In the genomic region with DNA sequence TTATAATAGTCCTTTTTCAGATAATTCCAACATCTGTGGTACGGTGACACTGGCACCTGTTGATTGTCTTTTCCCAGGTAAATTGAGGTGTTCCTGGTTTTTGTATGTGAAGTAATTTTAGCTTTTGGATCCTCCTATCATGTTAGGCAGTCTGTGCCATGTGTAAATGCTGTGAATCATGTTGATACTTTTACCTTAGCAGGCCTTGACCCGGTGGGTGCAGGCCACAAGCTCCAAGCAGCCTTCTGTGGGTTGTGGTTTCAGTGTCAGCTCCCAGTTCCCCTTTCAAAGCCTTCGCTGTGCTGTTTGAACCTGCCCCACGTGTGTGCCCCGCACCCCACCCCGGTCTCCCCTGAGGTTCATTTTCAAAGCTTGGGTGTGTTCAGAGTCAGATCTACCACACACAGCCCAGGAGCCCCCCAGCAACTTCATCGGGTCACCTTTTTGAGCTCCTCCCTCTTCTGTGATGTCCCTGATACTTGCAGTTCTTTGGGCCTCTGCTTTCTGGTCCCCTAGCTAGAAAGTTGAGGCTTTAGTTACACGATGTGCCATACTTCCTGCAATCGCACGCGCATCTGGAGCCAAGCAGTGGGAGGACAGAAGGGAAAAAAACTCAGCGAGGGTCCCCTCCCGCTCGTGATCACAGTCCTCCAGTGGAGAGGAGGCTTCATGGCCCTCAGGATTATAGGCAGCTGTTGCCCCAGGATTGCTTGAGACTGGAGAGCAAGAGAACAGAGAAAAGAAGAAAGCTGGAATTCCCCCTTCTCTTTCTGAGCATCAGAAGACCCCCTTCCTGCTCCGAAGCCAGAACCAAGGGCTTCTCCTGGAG, we compare ENCODE assay signal across 9 cellular contexts. TPM values are rescaled to one million over a fixed set of nuclear protein-coding genes. Genes with fewer than 3 reads are reported as not detected.
A peak's percentile ranks its signal among the peaks of the same experiment; 100 is the strongest.
DNase-seq lines count a peak whose midpoint lies in the region; ATAC-seq, FAIRE-seq and TF ChIP-seq lines count a peak whose summit lies in the region.
"Had no signal": no experiment of that assay in that cellular context is flagged by ENCODE, and none has a peak within 500 bp of the region (broad histone marks: within the 10 kb centered on the region; RNA-seq: fewer than 3 reads in every experiment).

No MANE protein-coding gene starts in this region.

- peak; percentile 93 for ATAC-seq in HG02588 (IDR thresholded peaks at IDR 0.05; ENCODE audit: unreplicated experiment)

- FAIRE-seq in GM12892 (lab: Jason Lieb, UNC): peak; percentile 99
- FAIRE-seq: endothelial cell of umbilical vein had no signal

- DNase-seq in GM12892 (ENCODE audit: insufficient read length): peak; percentile 81
- peak; percentile 94 for DNase-seq in NOMO-1 treated with dmso at 0.1 percent for 144 hours (lab: John Stamatoyannopoulos, UW; ENCODE audit: unreplicated experiment)
- DNase-seq in activated T-helper 1 cell treated with Interleukin-2 at 50 U/mL for 16 hours (ENCODE audit: low read depth): peak; percentile 17
- DNase-seq in stimulated activated CD4-positive, alpha-beta T cell treated with anti-CD3 and anti-CD28 coated beads, Interleukin-2, amount 100 ng/mL, for 24 hours: peak; percentile 62 to 74
- no peak for DNase-seq in NCI-H526 treated with DMSO at 0.1 percent for 48 hours (lab: John Stamatoyannopoulos, UW)
- DNase-seq in DMS53 treated with DMSO at 0.1 percent for 48 hours (lab: John Stamatoyannopoulos, UW; ENCODE audit: unreplicated experiment): no peak
- DNase-seq in NCI-H1417 treated with DMSO at 0.1 percent for 48 hours (lab: John Stamatoyannopoulos, UW): no peak

- TF ChIP-seq POLR2A in GM12892 (IDR thresholded peaks at IDR 0.05; ENCODE audit: low read depth, low read length): no peak

RNA-seq across cellular contexts. Expression of gene BHLHA15, which starts 8.7 kb away (rescaled TPM):
- not detected for polyA plus RNA-seq in GM12892 (2012; ENCODE audit: missing spikeins)

RNA-seq across cellular contexts. Expression of gene TECPR1, which starts 49.5 kb away (rescaled TPM):
- polyA plus RNA-seq in GM12892 (2012; ENCODE audit: missing spikeins): 6.4 TPM

Comparison
In these comparisons a context has a peak if more than half of its experiments do, and no peak if none do; other contexts are left out.
1. DNase-seq: peak in GM12892 (single experiment), NOMO-1 treated with dmso at 0.1 percent for 144 hours (single experiment), activated T-helper 1 cell treated with Interleukin-2 at 50 U/mL for 16 hours (single experiment) and stimulated activated CD4-positive, alpha-beta T cell treated with anti-CD3 and anti-CD28 coated beads, Interleukin-2, amount 100 ng/mL, for 24 hours (2 of 2); none in NCI-H526 treated with DMSO at 0.1 percent for 48 hours (single experiment), DMS53 treated with DMSO at 0.1 percent for 48 hours (single experiment) and NCI-H1417 treated with DMSO at 0.1 percent for 48 hours (single experiment).